Comparison of ENCODE assay signal across 8 cellular contexts in genomic region chr14:22986508-22987054, GRCh38. TPM values are rescaled to one million over a fixed set of nuclear protein-coding genes. Genes with fewer than 3 reads are reported as not detected.
DNase-seq lines count a peak whose midpoint lies in the region; ATAC-seq and TF ChIP-seq lines count a peak whose summit lies in the region.

No MANE protein-coding gene starts in this region.

- H3K36me3 Mint-ChIP-seq in naive B cell, result peaks cover 0 to 3% of the 10 kb centered on the region in 2 donors
- H3K36me3 Mint-ChIP-seq in stimulated activated effector memory CD8-positive, alpha-beta T cell treated with anti-CD3 and anti-CD28 coated beads, Interleukin-12 subunit alpha, Interleukin-12 subunit beta, amount 100 ng/mL, for 72 hours, result peaks cover 4% of the 10 kb centered on the region

- no peaks in the 10 kb centered on the region for H3K27me3 Mint-ChIP-seq in naive B cell

- peak overlapping the region in 1 of 6 donors; percentile 70 for H3K27ac Mint-ChIP-seq in naive B cell
- no peak overlapping the region for H3K27ac Mint-ChIP-seq in stimulated activated effector memory CD8-positive, alpha-beta T cell treated with anti-CD3 and anti-CD28 coated beads, Interleukin-12 subunit alpha, Interleukin-12 subunit beta, amount 100 ng/mL, for 72 hours

- DNase-seq in GDM1 (lab: John Stamatoyannopoulos, UW) (peak; percentile 75), Kasumi-1 (lab: John Stamatoyannopoulos, UW) (peak; percentile 77 to 80), OCI-M1 (lab: John Stamatoyannopoulos, UW) (peak; percentile 86), erythroblast (lab: John Stamatoyannopoulos, UW) (peak; percentile 87 to 95), naive B cell (peak; percentile 78)
- DNase-seq in activated CD8-positive, alpha-beta memory T cell treated with anti-CD3 and anti-CD28 coated beads, Interleukin-2, amount 50 U/mL, for 48 hours, result peak; percentile 94
- DNase-seq in stimulated activated effector memory CD8-positive, alpha-beta T cell treated with anti-CD3 and anti-CD28 coated beads, Interleukin-12 subunit alpha, Interleukin-12 subunit beta, amount 100 ng/mL, for 72 hours (ENCODE audit: low spot score in 2 of 2), result peak; percentile 81 to 90

- H3K4me1 Mint-ChIP-seq in naive B cell, result peaks cover 0 to 2% (median 0%) of the 10 kb centered on the region in 3 donors
- no peaks in the 10 kb centered on the region for H3K4me1 Mint-ChIP-seq in stimulated activated effector memory CD8-positive, alpha-beta T cell treated with anti-CD3 and anti-CD28 coated beads, Interleukin-12 subunit alpha, Interleukin-12 subunit beta, amount 100 ng/mL, for 72 hours

- no peaks in the 10 kb centered on the region for H3K9me3 Mint-ChIP-seq in naive B cell
- H3K9me3 Mint-ChIP-seq in stimulated activated effector memory CD8-positive, alpha-beta T cell treated with anti-CD3 and anti-CD28 coated beads, Interleukin-12 subunit alpha, Interleukin-12 subunit beta, amount 100 ng/mL, for 72 hours, result no peaks in the 10 kb centered on the region

- H3K4me3 Mint-ChIP-seq in naive B cell, result no peak overlapping the region
- no peak overlapping the region for H3K4me3 Mint-ChIP-seq in stimulated activated effector memory CD8-positive, alpha-beta T cell treated with anti-CD3 and anti-CD28 coated beads, Interleukin-12 subunit alpha, Interleukin-12 subunit beta, amount 100 ng/mL, for 72 hours

- TF ChIP-seq POLR2A in erythroblast (IDR thresholded peaks at IDR 0.05; ENCODE audit: low read length), result no peak

- peak; percentile 63 to 76 for ATAC-seq in naive B cell (ENCODE audit: low read depth in 2 of 2)
- peak; percentile 70 for ATAC-seq in stimulated activated effector memory CD8-positive, alpha-beta T cell treated with anti-CD3 and anti-CD28 coated beads, Interleukin-12 subunit alpha, Interleukin-12 subunit beta, amount 100 ng/mL, for 72 hours
- no peak for ATAC-seq in GM18498 (IDR thresholded peaks at IDR 0.05; ENCODE audit: unreplicated experiment)

RNA-seq across cellular contexts. Expression of gene AJUBA, which starts 4.2 kb away (rescaled TPM):
- under 1 TPM in 2 of 6 donors, not detected in 4; 0.22 to 0.33 TPM for polyA plus RNA-seq in naive B cell (ENCODE audit: low read depth in 6 of 6)

RNA-seq across cellular contexts. Expression of gene C14orf93, which starts 23.4 kb away (rescaled TPM):
- polyA plus RNA-seq in naive B cell (ENCODE audit: low read depth in 6 of 6), result 10 to 100 TPM in 4 of 6 donors, 1 to 10 TPM in 2; 6.8 to 15.4 (median 11.6) TPM

RNA-seq across cellular contexts. Expression of gene HAUS4, which starts 29.7 kb away (rescaled TPM):
- 10 to 100 TPM; 14.8 to 37.6 (median 28.4) TPM for polyA plus RNA-seq in naive B cell (ENCODE audit: low read depth in 6 of 6)

RNA-seq across cellular contexts. Expression of gene PSMB5, which starts 48.1 kb away (rescaled TPM):
- polyA plus RNA-seq in naive B cell (ENCODE audit: low read depth in 6 of 6), result 10 to 100 TPM; 27.6 to 40.9 (median 33.2) TPM

RNA-seq across cellular contexts. Expression of gene PSMB11, which starts 55.4 kb away (rescaled TPM):
- not detected for polyA plus RNA-seq in naive B cell (ENCODE audit: low read depth in 6 of 6)
